ENCODE assay signal across 11 cellular contexts in genomic region chr19:14416743-14417214, GRCh38. TPM values are rescaled to one million over a fixed set of nuclear protein-coding genes. Genes with fewer than 3 reads are reported as not detected.
DNase-seq lines count a peak whose midpoint lies in the region; ATAC-seq and TF ChIP-seq lines count a peak whose summit lies in the region.
"Had no signal": no experiment of that assay in that cellular context is flagged by ENCODE, and none has a peak within 500 bp of the region (broad histone marks: within the 10 kb centered on the region; RNA-seq: fewer than 3 reads in every experiment).

No MANE protein-coding gene starts in this region.

- no peak for TF ChIP-seq CTCF in RWPE2 (IDR thresholded peaks at IDR 0.05; ENCODE audit: poor library complexity, severe bottlenecking)
- TF ChIP-seq CTCF in fibroblast of lung (conservative IDR thresholded peaks at IDR 0.05 in 1 of 2, IDR thresholded peaks at IDR 0.05 in 1 of 2; ENCODE audit: low read depth in 1 of 2, low read length in 2 of 2), result no peak
- no peak for TF ChIP-seq CTCF in esophagus muscularis mucosa (IDR thresholded peaks at IDR 0.05)
- TF ChIP-seq CTCF in coronary artery (IDR thresholded peaks at IDR 0.05), result no peak

- H3K4me3 ChIP-seq in RWPE2 (ENCODE audit: severe bottlenecking), result no peak overlapping the region
- peak overlapping the region in 2 of 4 experiments; percentile 11 to 38 for H3K4me3 ChIP-seq in fibroblast of lung (replicated peaks in 1 of 4; ENCODE audit: control extremely low read depth in 1 of 4, insufficient read depth in 1 of 4, low read depth in 3 of 4, low read length in 4 of 4)
- no peak overlapping the region for H3K4me3 ChIP-seq in esophagus muscularis mucosa
- H3K4me3 ChIP-seq in coronary artery, result no peak overlapping the region

- no peak overlapping the region for H3K9ac ChIP-seq in fibroblast of lung (ENCODE audit: insufficient read depth, low read length)

- no peaks in the 10 kb centered on the region for H3K27me3 Mint-ChIP-seq in stimulated activated naive CD8-positive, alpha-beta T cell treated with anti-CD3 and anti-CD28 coated beads, Interleukin-15, Interleukin-2, amounts not matched to agents 100 ng/mL and 50 ng/mL, for 24 hours

- H3K27ac ChIP-seq in RWPE2 (ENCODE audit: poor library complexity, severe bottlenecking) (peak overlapping the region; percentile 65), fibroblast of lung (ENCODE audit: insufficient read depth, low read length) (peak overlapping the region; percentile 37), esophagus muscularis mucosa (replicated peaks in 1 of 4) (no peak overlapping the region), coronary artery (no peak overlapping the region), substantia nigra (ENCODE audit: low read depth, low read length, poor library complexity, severe bottlenecking) (no peak overlapping the region)

- no peak for TF ChIP-seq EP300 in esophagus muscularis mucosa (IDR thresholded peaks at IDR 0.05)

- no peak for TF ChIP-seq POLR2A in esophagus muscularis mucosa (IDR thresholded peaks at IDR 0.05; ENCODE audit: low read depth)

- DNase-seq in stimulated activated naive CD8-positive, alpha-beta T cell treated with anti-CD3 and anti-CD28 coated beads, Interleukin-15, Interleukin-2, amounts not matched to agents 100 U/mL and 50 U/mL, for 24 hours, result no peak
- DNase-seq in RWPE2 (ENCODE audit: low spot score) (no peak), fibroblast of lung (ENCODE audit: low read depth in 2 of 2) (no peak), NCI-H524 (lab: John Stamatoyannopoulos, UW) (no peak), esophagus muscularis mucosa (ENCODE audit: extremely low spot score) (no peak), coronary artery (ENCODE audit: low spot score) (no peak), substantia nigra (lab: John Stamatoyannopoulos, UW) (no peak)
- DNase-seq: GF-D8, kidney, NCI-H2171 treated with DMSO at 0.1 percent for 48 hours had no signal

- H3K27ac Mint-ChIP-seq in stimulated activated naive CD8-positive, alpha-beta T cell treated with anti-CD3 and anti-CD28 coated beads, Interleukin-15, Interleukin-2, amounts not matched to agents 100 ng/mL and 50 ng/mL, for 24 hours, result peak overlapping the region; percentile 88

- peak overlapping the region; percentile 70 for H3K4me2 ChIP-seq in fibroblast of lung (ENCODE audit: extremely low read depth, insufficient read depth, low read length)

- no peak for ATAC-seq in stimulated activated naive CD8-positive, alpha-beta T cell treated with anti-CD3 and anti-CD28 coated beads, Interleukin-15, Interleukin-2, amounts not matched to agents 100 U/mL and 50 U/mL, for 24 hours
- no peak for ATAC-seq in RWPE2 (ENCODE audit: low read depth)

- H3K4me1 Mint-ChIP-seq in stimulated activated naive CD8-positive, alpha-beta T cell treated with anti-CD3 and anti-CD28 coated beads, Interleukin-15, Interleukin-2, amounts not matched to agents 100 ng/mL and 50 ng/mL, for 24 hours (ENCODE audit: low read depth), result peaks cover 65% of the 10 kb centered on the region

- peaks cover 4% of the 10 kb centered on the region for H4K20me1 ChIP-seq in fibroblast of lung (ENCODE audit: control insufficient read depth, extremely low read depth, insufficient read depth, low read length)

- H3K4me3 Mint-ChIP-seq in stimulated activated naive CD8-positive, alpha-beta T cell treated with anti-CD3 and anti-CD28 coated beads, Interleukin-15, Interleukin-2, amounts not matched to agents 100 ng/mL and 50 ng/mL, for 24 hours, result peak overlapping the region; percentile 90

- intact Hi-C loops in esophagus muscularis mucosa (cut with DNase I), result no loop called here

- no peaks in the 10 kb centered on the region for H3K27me3 ChIP-seq in RWPE2 (ENCODE audit: insufficient read depth, poor library complexity, severe bottlenecking)
- no peaks in the 10 kb centered on the region for H3K27me3 ChIP-seq in fibroblast of lung (ENCODE audit: control insufficient read depth, insufficient read depth, low read length)
- H3K27me3 ChIP-seq in esophagus muscularis mucosa, result no peaks in the 10 kb centered on the region

- peaks cover 59% of the 10 kb centered on the region for H3K36me3 Mint-ChIP-seq in stimulated activated naive CD8-positive, alpha-beta T cell treated with anti-CD3 and anti-CD28 coated beads, Interleukin-15, Interleukin-2, amounts not matched to agents 100 ng/mL and 50 ng/mL, for 24 hours (ENCODE audit: low read depth)

- 60% methylated on average over 6 of the region's 7 CpGs for WGBS in esophagus muscularis mucosa

- H3K9me3 ChIP-seq in RWPE2 (ENCODE audit: severe bottlenecking) (no peaks in the 10 kb centered on the region), fibroblast of lung (ENCODE audit: control insufficient read depth, insufficient read depth, low read depth, low read length) (no peaks in the 10 kb centered on the region), esophagus muscularis mucosa (no peaks in the 10 kb centered on the region)

- H3K4me1 ChIP-seq in RWPE2 (ENCODE audit: insufficient read depth, poor library complexity, severe bottlenecking) (peaks cover 15% of the 10 kb centered on the region), fibroblast of lung (ENCODE audit: control insufficient read depth, extremely low read depth, insufficient read depth, low read length) (peaks cover 11% of the 10 kb centered on the region), esophagus muscularis mucosa (peaks cover 35 to 72% (median 64%) of the 10 kb centered on the region in 4 donors)

- H3K9me3 Mint-ChIP-seq in stimulated activated naive CD8-positive, alpha-beta T cell treated with anti-CD3 and anti-CD28 coated beads, Interleukin-15, Interleukin-2, amounts not matched to agents 100 ng/mL and 50 ng/mL, for 24 hours, result peaks cover 4% of the 10 kb centered on the region

- H3K79me2 ChIP-seq in fibroblast of lung (ENCODE audit: control insufficient read depth, insufficient read depth, low read length), result peaks cover 70% of the 10 kb centered on the region

- H3K36me3 ChIP-seq in RWPE2 (ENCODE audit: low read depth) (peaks cover 59% of the 10 kb centered on the region), fibroblast of lung (ENCODE audit: control insufficient read depth, insufficient read depth, low read length) (peaks cover 13% of the 10 kb centered on the region), esophagus muscularis mucosa (peaks cover 9 to 32% (median 15%) of the 10 kb centered on the region in 4 donors)

- no peak overlapping the region for H2AFZ ChIP-seq in fibroblast of lung (ENCODE audit: low read length)

RNA-seq across cellular contexts. Expression of gene DDX39A, which starts 2.4 kb away (rescaled TPM):
- total RNA-seq in fibroblast of lung (28.5 and 36.5 TPM in 2 replicates), esophagus muscularis mucosa (10 to 100 TPM; 39.3 to 56.3 (median 42.1) TPM)
- 35.9 and 80.5 TPM in 2 replicates for polyA plus RNA-seq in fibroblast of lung
- polyA plus RNA-seq in fibroblast of lung (2012), result 43.1 and 109 TPM in 2 replicates
- polyA minus RNA-seq in fibroblast of lung (ENCODE audit: low replicate concordance), result 46.7 and 131 TPM in 2 replicates

RNA-seq across cellular contexts. Expression of gene PKN1, which starts 16.3 kb away (rescaled TPM):
- total RNA-seq in fibroblast of lung (125 and 141 TPM in 2 replicates), esophagus muscularis mucosa (100 to 1,000 TPM; 120 to 233 (median 167) TPM)
- 43.2 and 45.3 TPM in 2 replicates for polyA plus RNA-seq in fibroblast of lung
- polyA plus RNA-seq in fibroblast of lung (2012), result 101 and 112 TPM in 2 replicates
- 172 and 209 TPM in 2 replicates for polyA minus RNA-seq in fibroblast of lung (ENCODE audit: low replicate concordance)

RNA-seq across cellular contexts. Expression of gene ADGRE5, which starts 35.5 kb away (rescaled TPM):
- 17.2 and 40.6 TPM in 2 replicates for total RNA-seq in fibroblast of lung
- 32.9 and 46.3 TPM in 2 replicates for polyA plus RNA-seq in fibroblast of lung
- polyA plus RNA-seq in fibroblast of lung (2012), result 72.6 and 94.0 TPM in 2 replicates
- polyA minus RNA-seq in fibroblast of lung (ENCODE audit: low replicate concordance), result 117 and 134 TPM in 2 replicates
- total RNA-seq in esophagus muscularis mucosa, result 100 to 1,000 TPM in 1 of 4 donors, 10 to 100 TPM in 3; 37.3 to 101 (median 50.4) TPM

RNA-seq across cellular contexts. Expression of gene PTGER1, which starts 58.4 kb away (rescaled TPM):
- 9.7 and 18.7 TPM in 2 replicates for total RNA-seq in fibroblast of lung
- 0.67 and 2.3 TPM in 2 replicates for polyA plus RNA-seq in fibroblast of lung
- 5.2 and 9.9 TPM in 2 replicates for polyA plus RNA-seq in fibroblast of lung (2012)
- 0.52 and 3.4 TPM in 2 replicates for polyA minus RNA-seq in fibroblast of lung (ENCODE audit: low replicate concordance)
- total RNA-seq in esophagus muscularis mucosa, result 1 to 10 TPM in 2 of 4 donors, under 1 TPM in 1, not detected in 1; 0.80 to 1.8 (median 1.3) TPM

Comparison
In these comparisons a context has a peak if more than half of its experiments do, and no peak if none do; other contexts are left out.
1. H3K27ac ChIP-seq: peak in RWPE2 (single experiment) and fibroblast of lung (single experiment); none in esophagus muscularis mucosa (0 of 4), coronary artery (0 of 2) and substantia nigra (single experiment).